ENCODE assay signal across 28 cellular contexts in genomic region chr10:95485030-95485429, GRCh38.
A peak's percentile ranks its signal among the peaks of the same experiment; 100 is the strongest.
DNase-seq lines count a peak whose midpoint lies in the region; ATAC-seq, FAIRE-seq and TF ChIP-seq lines count a peak whose summit lies in the region.
"Had no signal": no experiment of that assay in that cellular context is flagged by ENCODE, and none has a peak within 500 bp of the region (broad histone marks: within the 10 kb centered on the region; RNA-seq: fewer than 3 reads in every experiment).

No MANE protein-coding gene starts in this region.

- 75 to 90% (median 82%) methylated on average over 1 of the region's 1 CpG for WGBS in stomach, 5 donors

- intact Hi-C loops in left colon (cut with DNase I, micrococcal nuclease) = no loop called here
- intact Hi-C loops in stomach (cut with DNase I; ENCODE audit: low total_unique reads) = no loop called here
- intact Hi-C loops in activated T-helper 2 cell treated with anti-CD3 and anti-CD28 coated beads, Interferon-gamma antibody, Interleukin-2, Interleukin-4, amounts not matched to agents 10 μg/mL and 5 μg/mL and 100 μg/mL, durations not matched to agents 14 hours and 24 hours and 36 hours (cut with micrococcal nuclease) = loop anchor here (1.0 kb wide), 1 partner anchor 44 kb away; no protein-coding TSS in a partner anchor

- H3K36me3 ChIP-seq in astrocyte (ENCODE audit: insufficient read depth, low read length) (no peaks in the 10 kb centered on the region), stomach (peaks cover 0 to 21% (median 7%) of the 10 kb centered on the region in 4 donors)
- H3K36me3 ChIP-seq: adrenal gland, prostate gland, upper lobe of right lung, WERI-Rb-1 had no signal

- H3K27ac ChIP-seq in astrocyte (ENCODE audit: low read depth, low read length) (no peak overlapping the region), stomach (peak overlapping the region in 4 of 5 donors; percentile 0 to 95 (median 52))
- H3K27ac ChIP-seq: C4-2B, HL-60, PC-9, prostate gland, skin epidermis, upper lobe of right lung, WERI-Rb-1 had no signal

- no peak for FAIRE-seq in astrocyte (lab: Jason Lieb, UNC)
- FAIRE-seq: colon, GM18507, HepG2 had no signal

- H3K27ac Mint-ChIP-seq in astrocyte (ENCODE audit: unreplicated experiment) = no peak overlapping the region
- H3K27ac Mint-ChIP-seq in activated T-helper 2 cell treated with anti-CD3 and anti-CD28 coated beads, Interferon-gamma antibody, Interleukin-2, Interleukin-4, amounts not matched to agents 10 μg/mL and 5 μg/mL and 100 μg/mL, durations not matched to agents 14 hours and 24 hours and 36 hours = no peak overlapping the region
- H3K27ac Mint-ChIP-seq: naive B cell had no signal

- H3K27me3 ChIP-seq in astrocyte (ENCODE audit: insufficient read depth, low read length) (no peaks in the 10 kb centered on the region), stomach (no peaks in the 10 kb centered on the region)
- H3K27me3 ChIP-seq: adrenal gland, upper lobe of right lung had no signal

- H4K20me1 ChIP-seq in astrocyte (ENCODE audit: insufficient read depth, low read length) = no peaks in the 10 kb centered on the region

- H3K36me3 Mint-ChIP-seq in astrocyte (ENCODE audit: low read depth, unreplicated experiment) = no peaks in the 10 kb centered on the region
- no peaks in the 10 kb centered on the region for H3K36me3 Mint-ChIP-seq in activated T-helper 2 cell treated with anti-CD3 and anti-CD28 coated beads, Interferon-gamma antibody, Interleukin-2, Interleukin-4, amounts not matched to agents 10 μg/mL and 5 μg/mL and 100 μg/mL, durations not matched to agents 14 hours and 24 hours and 36 hours (ENCODE audit: low read depth)
- H3K36me3 Mint-ChIP-seq: naive B cell had no signal

- peak; percentile 25 for DNase-seq in M059J (ENCODE audit: low read depth)
- peak; percentile 24 for DNase-seq in astrocyte (ENCODE audit: low read depth)
- no peak for DNase-seq in left colon
- DNase-seq in stomach = no peak
- DNase-seq in activated T-helper 2 cell treated with anti-CD3 and anti-CD28 coated beads, Interferon-gamma antibody, Interleukin-2, Interleukin-4, amounts not matched to agents 10 μg/mL and 5 μg/mL and 100 μg/mL, durations not matched to agents 14 hours and 24 hours and 36 hours (ENCODE audit: low spot score) = no peak
- DNase-seq in H4 (ENCODE audit: low spot score) = no peak
- DNase-seq: activated CD4-positive, alpha-beta T cell treated with anti-CD3 and anti-CD28 coated beads, Interleukin-2, amount 10 ng/mL, durations not matched to agents 24 days and 14 days; activated naive CD4-positive, alpha-beta T cell; activated T-cell treated with anti-CD3 and anti-CD28 coated beads, Interleukin-2, amount 50 U/mL, for 4 hours; adrenal gland; effector CD8-positive, alpha-beta T cell; hippocampal formation; Kasumi-1; naive B cell; NCI-H524; PC-9; SIG-M5; upper lobe of right lung; WERI-Rb-1 had no signal

- no peak overlapping the region for H3K4me3 Mint-ChIP-seq in astrocyte (ENCODE audit: unreplicated experiment)
- no peak overlapping the region for H3K4me3 Mint-ChIP-seq in activated T-helper 2 cell treated with anti-CD3 and anti-CD28 coated beads, Interferon-gamma antibody, Interleukin-2, Interleukin-4, amounts not matched to agents 10 μg/mL and 5 μg/mL and 100 μg/mL, durations not matched to agents 14 hours and 24 hours and 36 hours (ENCODE audit: low read depth)
- H3K4me3 Mint-ChIP-seq: activated CD4-positive, alpha-beta T cell treated with anti-CD3 and anti-CD28 coated beads, Interleukin-2, amount 10 ng/mL, durations not matched to agents 24 days and 14 days; activated T-cell treated with anti-CD3 and anti-CD28 coated beads, Interleukin-2, amount 50 U/mL, for 4 hours; naive B cell had no signal

- no peak for TF ChIP-seq EP300 in stomach (IDR thresholded peaks at IDR 0.05)

- H3K4me1 Mint-ChIP-seq in astrocyte (ENCODE audit: low read depth, unreplicated experiment) = peaks cover 35% of the 10 kb centered on the region
- H3K4me1 Mint-ChIP-seq in activated T-helper 2 cell treated with anti-CD3 and anti-CD28 coated beads, Interferon-gamma antibody, Interleukin-2, Interleukin-4, amounts not matched to agents 10 μg/mL and 5 μg/mL and 100 μg/mL, durations not matched to agents 14 hours and 24 hours and 36 hours (ENCODE audit: low read depth) = peaks cover 4% of the 10 kb centered on the region
- H3K4me1 Mint-ChIP-seq: activated CD4-positive, alpha-beta T cell treated with anti-CD3 and anti-CD28 coated beads, Interleukin-2, amount 10 ng/mL, durations not matched to agents 24 days and 14 days; naive B cell had no signal

- no peaks in the 10 kb centered on the region for H3K27me3 Mint-ChIP-seq in astrocyte (ENCODE audit: low read depth, unreplicated experiment)
- H3K27me3 Mint-ChIP-seq in activated T-helper 2 cell treated with anti-CD3 and anti-CD28 coated beads, Interferon-gamma antibody, Interleukin-2, Interleukin-4, amounts not matched to agents 10 μg/mL and 5 μg/mL and 100 μg/mL, durations not matched to agents 14 hours and 24 hours and 36 hours (ENCODE audit: low read depth) = no peaks in the 10 kb centered on the region

- H2AFZ ChIP-seq in astrocyte (ENCODE audit: low read depth, low read length) = no peak overlapping the region
- H2AFZ ChIP-seq: PC-9 had no signal

- TF ChIP-seq CTCF in astrocyte (IDR thresholded peaks at IDR 0.05; ENCODE audit: insufficient read depth, low read depth, low read length) (no peak), stomach (IDR thresholded peaks at IDR 0.05) (no peak)

- no peak overlapping the region for H3K9ac ChIP-seq in astrocyte (ENCODE audit: low read length)

- no peak for TF ChIP-seq POLR2A in stomach (IDR thresholded peaks at IDR 0.05)

- H3K4me1 ChIP-seq in astrocyte (ENCODE audit: insufficient read depth, low read length) = peaks cover 4% of the 10 kb centered on the region
- H3K4me1 ChIP-seq in stomach = peaks cover 21 to 81% (median 49%) of the 10 kb centered on the region in 4 donors
- H3K4me1 ChIP-seq: prostate gland had no signal

- no peaks in the 10 kb centered on the region for H3K9me3 Mint-ChIP-seq in astrocyte (ENCODE audit: unreplicated experiment)
- no peaks in the 10 kb centered on the region for H3K9me3 Mint-ChIP-seq in activated T-helper 2 cell treated with anti-CD3 and anti-CD28 coated beads, Interferon-gamma antibody, Interleukin-2, Interleukin-4, amounts not matched to agents 10 μg/mL and 5 μg/mL and 100 μg/mL, durations not matched to agents 14 hours and 24 hours and 36 hours
- H3K9me3 Mint-ChIP-seq: activated CD4-positive, alpha-beta T cell treated with anti-CD3 and anti-CD28 coated beads, Interleukin-2, amount 10 ng/mL, durations not matched to agents 24 days and 14 days; activated T-cell treated with anti-CD3 and anti-CD28 coated beads, Interleukin-2, amount 50 U/mL, for 4 hours; naive B cell had no signal

- no peaks in the 10 kb centered on the region for H3K79me2 ChIP-seq in astrocyte (ENCODE audit: insufficient read depth, low read length)

- H3K9me3 ChIP-seq in astrocyte (ENCODE audit: insufficient read depth, low read depth, low read length) (no peaks in the 10 kb centered on the region), stomach (no peaks in the 10 kb centered on the region)
- H3K9me3 ChIP-seq: adrenal gland, prostate gland, upper lobe of right lung had no signal

- ATAC-seq in left colon = peak; percentile 31
- ATAC-seq in GM19395 (IDR thresholded peaks at IDR 0.05; ENCODE audit: unreplicated experiment) = no peak
- ATAC-seq: HepG2, left lobe of liver, upper lobe of right lung had no signal

- H3K4me2 ChIP-seq in astrocyte (ENCODE audit: low read length) = no peak overlapping the region
- H3K4me2 ChIP-seq: PC-9 had no signal

- H3K4me3 ChIP-seq in astrocyte (ENCODE audit: insufficient read depth, low read depth, low read length) (no peak overlapping the region), stomach (no peak overlapping the region)
- H3K4me3 ChIP-seq: adrenal gland, PC-9, prostate gland, skin epidermis, upper lobe of right lung had no signal

Comparison
In these comparisons a context has a peak if more than half of its experiments do, and no peak if none do; other contexts are left out.
1. DNase-seq: peak in M059J (single experiment) and astrocyte (single experiment); none in left colon (0 of 2), stomach (single experiment), activated T-helper 2 cell treated with anti-CD3 and anti-CD28 coated beads, Interferon-gamma antibody, Interleukin-2, Interleukin-4, amounts not matched to agents 10 μg/mL and 5 μg/mL and 100 μg/mL, durations not matched to agents 14 hours and 24 hours and 36 hours (single experiment) and H4 (single experiment).